28 cellular contexts compared by ENCODE assay signal in the genomic region with DNA sequence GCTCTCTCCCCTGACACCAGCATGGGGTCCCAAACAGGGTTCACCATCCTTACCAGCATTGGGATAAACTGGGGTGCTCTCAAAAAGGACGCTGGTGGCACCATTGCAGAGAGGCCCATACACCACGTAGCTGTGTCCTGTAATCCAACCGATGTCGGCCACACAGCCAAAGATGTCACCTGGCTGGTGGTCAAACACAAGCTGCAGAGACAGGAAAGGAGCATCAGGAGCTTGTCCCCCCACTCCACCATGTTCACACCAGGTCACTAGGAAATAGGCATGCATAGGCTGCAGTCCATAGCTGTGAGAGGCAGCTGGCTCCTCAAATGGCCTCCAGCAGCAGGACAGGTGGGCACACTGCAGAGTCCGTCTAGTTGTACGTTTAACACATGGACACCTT. TPM values are rescaled to one million over a fixed set of nuclear protein-coding genes. Genes with fewer than 3 reads are reported as not detected.
DNase-seq lines count a peak whose midpoint lies in the region; ATAC-seq, FAIRE-seq and TF ChIP-seq lines count a peak whose summit lies in the region.
"Had no signal": no experiment of that assay in that cellular context is flagged by ENCODE, and none has a peak within 500 bp of the region (broad histone marks: within the 10 kb centered on the region; RNA-seq: fewer than 3 reads in every experiment).

No MANE protein-coding gene starts in this region.

- H3K27ac ChIP-seq in body of pancreas: peak overlapping the region; percentile 89 to 98 (median 95)
- H3K27ac ChIP-seq in gastrocnemius medialis: peak overlapping the region in 3 of 4 donors; percentile 42 to 65 (median 55)
- no peak overlapping the region for H3K27ac ChIP-seq in transverse colon
- H3K27ac ChIP-seq: A549, HL-60, KMS-11 had no signal

- H3K9me3 Mint-ChIP-seq in CD14-positive monocyte: no peaks in the 10 kb centered on the region
- H3K9me3 Mint-ChIP-seq: CD8-positive, alpha-beta memory T cell; IgD-negative memory B cell had no signal

- no peaks in the 10 kb centered on the region for H3K36me3 ChIP-seq in body of pancreas (replicated peaks in 1 of 2; ENCODE audit: insufficient read depth in 1 of 2, low read depth in 2 of 2)
- no peaks in the 10 kb centered on the region for H3K36me3 ChIP-seq in gastrocnemius medialis
- no peaks in the 10 kb centered on the region for H3K36me3 ChIP-seq in transverse colon

- WGBS in body of pancreas, 2 donors: 88 to 92% methylated on average over 6 of the region's 6 CpGs
- 90 to 99% methylated on average over 2 to 5 of the region's 6 CpGs for WGBS in transverse colon (ENCODE audit: low coverage in 1 of 2), 2 donors

- TF ChIP-seq POLR2A in body of pancreas (IDR thresholded peaks at IDR 0.05): no peak
- no peak for TF ChIP-seq POLR2A in gastrocnemius medialis (IDR thresholded peaks at IDR 0.05)
- no peak for TF ChIP-seq POLR2A in transverse colon (IDR thresholded peaks at IDR 0.05)
- no peak for TF ChIP-seq POLR2A in GM12892 (IDR thresholded peaks at IDR 0.05; ENCODE audit: low read depth, low read length)

- no peaks in the 10 kb centered on the region for H3K27me3 ChIP-seq in body of pancreas
- no peaks in the 10 kb centered on the region for H3K27me3 ChIP-seq in gastrocnemius medialis
- no peaks in the 10 kb centered on the region for H3K27me3 ChIP-seq in transverse colon

- H3K4me1 ChIP-seq in body of pancreas: peaks cover 95% of the 10 kb centered on the region
- H3K4me1 ChIP-seq in gastrocnemius medialis: peaks cover 21 to 43% of the 10 kb centered on the region in 2 donors
- peaks cover 0 to 19% (median 8%) of the 10 kb centered on the region in 4 donors for H3K4me1 ChIP-seq in transverse colon
- H3K4me1 ChIP-seq: A549 had no signal

- no peak overlapping the region for H3K4me3 ChIP-seq in body of pancreas
- no peak overlapping the region for H3K4me3 ChIP-seq in gastrocnemius medialis
- no peak overlapping the region for H3K4me3 ChIP-seq in transverse colon
- H3K4me3 ChIP-seq: A549, GM12878 had no signal

- TF ChIP-seq CTCF in CD14-positive monocyte (IDR thresholded peaks at IDR 0.05) (no peak), body of pancreas (IDR thresholded peaks at IDR 0.05) (no peak), gastrocnemius medialis (IDR thresholded peaks at IDR 0.05 in 4 of 5, conservative IDR thresholded peaks at IDR 0.05 in 1 of 5) (no peak), transverse colon (IDR thresholded peaks at IDR 0.05) (no peak)

- intact Hi-C loops in CD14-positive monocyte (cut with micrococcal nuclease): no loop called here
- intact Hi-C loops in body of pancreas (cut with DNase I): no loop called here
- intact Hi-C loops in gastrocnemius medialis (cut with DNase I; ENCODE audit: low total_unique reads): no loop called here
- intact Hi-C loops in transverse colon (cut with DNase I; ENCODE audit: low total_unique reads): no loop called here

- DNase-seq in CD14-positive monocyte (ENCODE audit: low spot score) (peak; percentile 37), body of pancreas (peak in 3 of 4 donors; percentile 6 to 10 (median 9)), gastrocnemius medialis (peak in 1 of 2 donors; percentile 10), transverse colon (peak; percentile 4), GM12892 (ENCODE audit: insufficient read length) (no peak), hippocampal formation (lab: John Stamatoyannopoulos, UW) (no peak)
- DNase-seq: AML-193; C1 segment of cervical spinal cord; CD8-positive, alpha-beta memory T cell; DMS 273 treated with DMSO at 0.1 percent for 48 hours; DMS79; EL; GDM1; MM.1S; NCI-H1694; NCI-H2029 treated with DMSO at 0.1 percent for 48 hours; NCI-H446 treated with DMSO at 0.1 percent for 48 hours; NCI-H526 treated with DMSO at 0.1 percent for 48 hours; SIG-M5; SK-N-SH had no signal

- FAIRE-seq in GM12892 (lab: Jason Lieb, UNC): no peak
- FAIRE-seq: A549, GM12878 had no signal

- no peak for TF ChIP-seq EP300 in transverse colon (IDR thresholded peaks at IDR 0.05; ENCODE audit: low read depth)

- ATAC-seq in body of pancreas (no peak), gastrocnemius medialis (no peak), GM18858 (IDR thresholded peaks at IDR 0.05; ENCODE audit: unreplicated experiment) (no peak)
- ATAC-seq: A549, GM12878, HCT116, Panc1 had no signal

- in situ Hi-C loops in gastrocnemius medialis (cut with MboI; ENCODE audit: low sequenced_read_pairs in 4 of 4): no loop called here
- in situ Hi-C loops in transverse colon (cut with MboI; ENCODE audit: low pct_ligation_motif_present in 1 of 4, low pct_unique_long_range_greater_than_20kb in 1 of 4, low sequenced_read_pairs in 3 of 4): loop anchor here in 1 of 4 donors (25.0 kb wide), 1 partner anchor 141 kb away; no protein-coding TSS in a partner anchor

- peaks cover 0 to 2% (median 0%) of the 10 kb centered on the region in 3 donors for H3K27me3 Mint-ChIP-seq in CD14-positive monocyte (ENCODE audit: low read depth in 3 of 3)
- H3K27me3 Mint-ChIP-seq: CD8-positive, alpha-beta memory T cell; IgD-negative memory B cell had no signal

- peak overlapping the region in 2 of 7 donors; percentile 37 to 53 for H3K27ac Mint-ChIP-seq in CD14-positive monocyte
- H3K27ac Mint-ChIP-seq: IgD-negative memory B cell had no signal

- peaks cover 47 to 54% of the 10 kb centered on the region in 2 donors for H3K36me3 Mint-ChIP-seq in CD14-positive monocyte
- H3K36me3 Mint-ChIP-seq: IgD-negative memory B cell had no signal

- H3K9me3 ChIP-seq in body of pancreas (no peaks in the 10 kb centered on the region), gastrocnemius medialis (no peaks in the 10 kb centered on the region), transverse colon (no peaks in the 10 kb centered on the region)
- H3K9me3 ChIP-seq: A549, SK-N-SH had no signal

- peaks cover 6% of the 10 kb centered on the region for H3K4me1 Mint-ChIP-seq in CD14-positive monocyte

- no peak overlapping the region for H3K4me3 Mint-ChIP-seq in CD14-positive monocyte
- H3K4me3 Mint-ChIP-seq: CD8-positive, alpha-beta memory T cell; IgD-negative memory B cell had no signal

RNA-seq across cellular contexts. Expression of gene APMAP, which starts 28.8 kb away (rescaled TPM):
- polyA plus RNA-seq in CD14-positive monocyte: 10 to 100 TPM; 73.2 to 74.0 TPM
- total RNA-seq in body of pancreas: 10 to 100 TPM; 38.9 to 51.4 TPM
- total RNA-seq in gastrocnemius medialis: 100 to 1,000 TPM in 1 of 4 donors, 10 to 100 TPM in 3; 24.2 to 108 (median 29.3) TPM
- 10 to 100 TPM; 14.9 to 88.6 (median 50.2) TPM for total RNA-seq in transverse colon
- 21.6 TPM for polyA plus RNA-seq in GM12892 (2012; ENCODE audit: missing spikeins)

RNA-seq across cellular contexts. Expression of gene ACSS1, which starts 36.6 kb away (rescaled TPM):
- polyA plus RNA-seq in CD14-positive monocyte: 10 to 100 TPM; 27.6 to 32.0 TPM
- 10 to 100 TPM; 73.8 to 83.8 TPM for total RNA-seq in body of pancreas
- total RNA-seq in gastrocnemius medialis: 10 to 100 TPM; 11.4 to 84.6 (median 11.8) TPM
- total RNA-seq in transverse colon: 10 to 100 TPM; 30.3 to 64.7 (median 51.6) TPM
- polyA plus RNA-seq in GM12892 (2012; ENCODE audit: missing spikeins): 15.1 TPM

Comparison
In these comparisons a context has a peak if more than half of its experiments do, and no peak if none do; other contexts are left out.
1. DNase-seq: peak in CD14-positive monocyte (single experiment), body of pancreas (3 of 4) and transverse colon (single experiment); none in GM12892 (single experiment) and hippocampal formation (0 of 2).
2. H3K27ac ChIP-seq: peak in body of pancreas (4 of 4) and gastrocnemius medialis (3 of 4); none in transverse colon (0 of 4).